ENCODE assay signal across 9 cellular contexts in genomic region chr9:99296375-99296951, GRCh38.
DNase-seq lines count a peak whose midpoint lies in the region; ATAC-seq and TF ChIP-seq lines count a peak whose summit lies in the region.
"Had no signal": no experiment of that assay in that cellular context is flagged by ENCODE, and none has a peak within 500 bp of the region (broad histone marks: within the 10 kb centered on the region; RNA-seq: fewer than 3 reads in every experiment).

No MANE protein-coding gene starts in this region.

- peak overlapping the region; percentile 49 for H3K4me3 ChIP-seq in WERI-Rb-1 (ENCODE audit: low read depth, low read length)
- peak overlapping the region in 1 of 3 donors; percentile 15 for H3K4me3 ChIP-seq in thyroid gland (replicated peaks in 1 of 3)

- H3K9me3 ChIP-seq in WERI-Rb-1 (ENCODE audit: severe bottlenecking) (no peaks in the 10 kb centered on the region), thyroid gland (no peaks in the 10 kb centered on the region)

- WGBS in thyroid gland, 2 donors: 50 to 75% methylated on average over 30 to 36 of the region's 36 CpGs

- no peaks in the 10 kb centered on the region for H3K4me1 Mint-ChIP-seq in activated T-helper 1 cell treated with anti-CD3 and anti-CD28 coated beads, Interleukin-12 subunit alpha, Interleukin-12 subunit beta, Interleukin-2, Interleukin-4 antibody, amounts not matched to agents 30 ng/mL and 10 ng/mL and 1 ng/mL, durations not matched to agents 14 hours and 24 hours and 36 hours (ENCODE audit: low read depth)

- DNase-seq in activated T-helper 1 cell treated with Interleukin-2 at 50 U/mL for 16 hours (ENCODE audit: low read depth) (peak; percentile 15), WERI-Rb-1 (peak; percentile 97), left cardiac atrium (no peak), thyroid gland (peak; percentile 29 to 32), MV-4-11 (lab: John Stamatoyannopoulos, UW) (no peak), LoVo (ENCODE audit: low spot score) (no peak), NCI-H526 treated with DMSO at 0.1 percent for 48 hours (lab: John Stamatoyannopoulos, UW) (no peak)
- no peak for DNase-seq in activated T-helper 1 cell treated with anti-CD3 and anti-CD28 coated beads, Interleukin-12 subunit alpha, Interleukin-12 subunit beta, Interleukin-2, Interleukin-4 antibody, amounts not matched to agents 30 ng/mL and 10 ng/mL and 1 ng/mL, durations not matched to agents 14 hours and 24 hours and 36 hours (ENCODE audit: low spot score)

- H3K27ac Mint-ChIP-seq in activated T-helper 1 cell treated with anti-CD3 and anti-CD28 coated beads, Interleukin-12 subunit alpha, Interleukin-12 subunit beta, Interleukin-2, Interleukin-4 antibody, amounts not matched to agents 30 ng/mL and 10 ng/mL and 1 ng/mL, durations not matched to agents 14 hours and 24 hours and 36 hours: no peak overlapping the region

- TF ChIP-seq POLR2A in thyroid gland (IDR thresholded peaks at IDR 0.05): no peak

- peaks cover 0 to 6% of the 10 kb centered on the region in 2 donors for H3K4me1 ChIP-seq in thyroid gland

- H3K27me3 Mint-ChIP-seq in activated T-helper 1 cell treated with anti-CD3 and anti-CD28 coated beads, Interleukin-12 subunit alpha, Interleukin-12 subunit beta, Interleukin-2, Interleukin-4 antibody, amounts not matched to agents 30 ng/mL and 10 ng/mL and 1 ng/mL, durations not matched to agents 14 hours and 24 hours and 36 hours (ENCODE audit: insufficient read depth): peaks cover 13% of the 10 kb centered on the region

- H3K9me3 Mint-ChIP-seq in activated T-helper 1 cell treated with anti-CD3 and anti-CD28 coated beads, Interleukin-12 subunit alpha, Interleukin-12 subunit beta, Interleukin-2, Interleukin-4 antibody, amounts not matched to agents 30 ng/mL and 10 ng/mL and 1 ng/mL, durations not matched to agents 14 hours and 24 hours and 36 hours: no peaks in the 10 kb centered on the region
- H3K9me3 Mint-ChIP-seq: natural killer cell treated with Interleukin-12 subunit alpha and Interleukin-12 subunit beta and Interleukin-15 and Interleukin-18, amount 100 ng/mL, for 72 hours had no signal

- H3K36me3 ChIP-seq in WERI-Rb-1 (no peaks in the 10 kb centered on the region), thyroid gland (no peaks in the 10 kb centered on the region)

- no peaks in the 10 kb centered on the region for H3K36me3 Mint-ChIP-seq in activated T-helper 1 cell treated with anti-CD3 and anti-CD28 coated beads, Interleukin-12 subunit alpha, Interleukin-12 subunit beta, Interleukin-2, Interleukin-4 antibody, amounts not matched to agents 30 ng/mL and 10 ng/mL and 1 ng/mL, durations not matched to agents 14 hours and 24 hours and 36 hours (ENCODE audit: low read depth)
- H3K36me3 Mint-ChIP-seq: natural killer cell treated with Interleukin-12 subunit alpha and Interleukin-12 subunit beta and Interleukin-15 and Interleukin-18, amount 100 ng/mL, for 72 hours had no signal

- H3K27me3 ChIP-seq in WERI-Rb-1 (ENCODE audit: insufficient read depth, low read depth, severe bottlenecking) (no peaks in the 10 kb centered on the region), thyroid gland (no peaks in the 10 kb centered on the region)

- H3K4me3 Mint-ChIP-seq in activated T-helper 1 cell treated with anti-CD3 and anti-CD28 coated beads, Interleukin-12 subunit alpha, Interleukin-12 subunit beta, Interleukin-2, Interleukin-4 antibody, amounts not matched to agents 30 ng/mL and 10 ng/mL and 1 ng/mL, durations not matched to agents 14 hours and 24 hours and 36 hours: no peak overlapping the region
- H3K4me3 Mint-ChIP-seq: natural killer cell treated with Interleukin-12 subunit alpha and Interleukin-12 subunit beta and Interleukin-15 and Interleukin-18, amount 100 ng/mL, for 72 hours had no signal

- ATAC-seq in left cardiac atrium: peak; percentile 60 to 67

- intact Hi-C loops in activated T-helper 1 cell treated with anti-CD3 and anti-CD28 coated beads, Interleukin-12 subunit alpha, Interleukin-12 subunit beta, Interleukin-2, Interleukin-4 antibody, amounts not matched to agents 30 ng/mL and 10 ng/mL and 1 ng/mL, durations not matched to agents 14 hours and 24 hours and 36 hours (cut with micrococcal nuclease): no loop called here
- intact Hi-C loops in left cardiac atrium (cut with DNase I): no loop called here
- intact Hi-C loops in thyroid gland (cut with DNase I): no loop called here

- peak overlapping the region; percentile 77 for H3K27ac ChIP-seq in WERI-Rb-1
- no peak overlapping the region for H3K27ac ChIP-seq in thyroid gland

- TF ChIP-seq CTCF in WERI-Rb-1 (IDR thresholded peaks at IDR 0.05; ENCODE audit: low read depth, low read length) (no peak), thyroid gland (IDR thresholded peaks at IDR 0.05) (no peak)

Comparison
In these comparisons a context has a peak if more than half of its experiments do, and no peak if none do; other contexts are left out.
1. DNase-seq: peak in activated T-helper 1 cell treated with Interleukin-2 at 50 U/mL for 16 hours (single experiment), WERI-Rb-1 (single experiment) and thyroid gland (2 of 2); none in activated T-helper 1 cell treated with anti-CD3 and anti-CD28 coated beads, Interleukin-12 subunit alpha, Interleukin-12 subunit beta, Interleukin-2, Interleukin-4 antibody, amounts not matched to agents 30 ng/mL and 10 ng/mL and 1 ng/mL, durations not matched to agents 14 hours and 24 hours and 36 hours (single experiment), left cardiac atrium (single experiment), MV-4-11 (single experiment), LoVo (single experiment) and NCI-H526 treated with DMSO at 0.1 percent for 48 hours (single experiment).